ENCODE assay signal across 25 cellular contexts in genomic region chr18:23205980-23206379, GRCh38.
DNase-seq lines count a peak whose midpoint lies in the region; ATAC-seq, FAIRE-seq and TF ChIP-seq lines count a peak whose summit lies in the region.
"Had no signal": no experiment of that assay in that cellular context is flagged by ENCODE, and none has a peak within 500 bp of the region (broad histone marks: within the 10 kb centered on the region; RNA-seq: fewer than 3 reads in every experiment).

No MANE protein-coding gene starts in this region.

- POLR2A ChIA-PET in HepG2 (lab: Yijun Ruan, JAX): no interaction called here

- TF ChIP-seq POLR2A in HepG2 (IDR thresholded peaks at IDR 0.05; ENCODE audit: insufficient read depth in 1 of 2, low read depth in 2 of 2, low read length in 2 of 2) (no peak), right lobe of liver (IDR thresholded peaks at IDR 0.05) (no peak)

- H3K4me2 ChIP-seq in HepG2 (ENCODE audit: low read depth, low read length) (no peak overlapping the region), mesenchymal stem cell (ENCODE audit: low read length, poor library complexity, severe bottlenecking) (no peak overlapping the region)
- H3K4me2 ChIP-seq: KMS-11, PC-9 had no signal

- no peaks in the 10 kb centered on the region for H3K9me3 ChIP-seq in HepG2 (ENCODE audit: low read length)
- no peaks in the 10 kb centered on the region for H3K9me3 ChIP-seq in right lobe of liver
- H3K9me3 ChIP-seq in mesenchymal stem cell (ENCODE audit: control insufficient read depth, low read length): peaks cover 13% of the 10 kb centered on the region
- H3K9me3 ChIP-seq: SJCRH30 had no signal

- no peak for DNase-seq in HepG2 (ENCODE audit: low spot score)
- no peak for DNase-seq in right lobe of liver
- no peak for DNase-seq in mesenchymal stem cell
- DNase-seq in SKM-1 treated with dmso at 0.1 percent for 144 hours (lab: John Stamatoyannopoulos, UW; ENCODE audit: unreplicated experiment): no peak
- DNase-seq in activated CD4-positive, alpha-beta T cell treated with anti-CD3 and anti-CD28 coated beads, Interleukin-2, amount 50 U/mL, for 4 hours: no peak
- DNase-seq: CD4-positive, alpha-beta memory T cell; COR-L47; DMS53; H7; MM.1S; NCI-H1048; NCI-H1417; NCI-H1694; NCI-H2029 treated with DMSO at 0.1 percent for 48 hours; NCI-H526 treated with DMSO at 0.1 percent for 48 hours; PC-9; SJCRH30 had no signal

- H3K36me3 ChIP-seq in HepG2 (replicated peaks in 1 of 2; ENCODE audit: control insufficient read depth in 1 of 2, insufficient read depth in 2 of 2, low read length in 2 of 2) (peaks cover 15 to 50% of the 10 kb centered on the region in 2 experiments), right lobe of liver (no peaks in the 10 kb centered on the region), mesenchymal stem cell (ENCODE audit: control insufficient read depth in 1 of 2, insufficient read depth in 2 of 2, low read depth in 1 of 2, low read length in 2 of 2) (peaks cover 27 to 66% of the 10 kb centered on the region in 2 experiments)
- H3K36me3 ChIP-seq: SJCRH30 had no signal

- FAIRE-seq in HepG2 (lab: Jason Lieb, UNC): no peak
- FAIRE-seq: A204.1, GM18507, HTR-8/SVneo had no signal

- H4K20me1 ChIP-seq in HepG2 (ENCODE audit: insufficient read depth, low read length): no peaks in the 10 kb centered on the region
- H4K20me1 ChIP-seq: BLaER1 treated with 17β-estradiol and CSF1 and Interleukin-3, amounts not matched to agents 10 nM and 100 nM had no signal

- no TSS peak for BruUV-seq in HepG2 (replicated peaks; lab: Mats Ljungman, UMichigan)

- H2AK5ac ChIP-seq in mesenchymal stem cell (ENCODE audit: low read length, severe bottlenecking): no peak overlapping the region

- H2BK12ac ChIP-seq in mesenchymal stem cell (ENCODE audit: low read length in 2 of 2): no peak overlapping the region

- ATAC-seq in HepG2: no peak
- ATAC-seq in right lobe of liver: no peak
- no peak for ATAC-seq in HG03108 (IDR thresholded peaks at IDR 0.05; ENCODE audit: unreplicated experiment)
- ATAC-seq: Right ventricle myocardium inferior had no signal

- H4K8ac ChIP-seq in mesenchymal stem cell (ENCODE audit: low read length): no peak overlapping the region

- no peak overlapping the region for H4K91ac ChIP-seq in mesenchymal stem cell (ENCODE audit: low read length)

- no peak overlapping the region for H3K4ac ChIP-seq in mesenchymal stem cell (ENCODE audit: low read depth in 1 of 2, low read length in 2 of 2)

- H2BK5ac ChIP-seq in mesenchymal stem cell (ENCODE audit: low read depth, low read length, poor library complexity, severe bottlenecking): no peak overlapping the region

- no peak overlapping the region for H3K23ac ChIP-seq in mesenchymal stem cell (ENCODE audit: low read length in 2 of 2)

- H3K4me1 ChIP-seq in HepG2 (ENCODE audit: insufficient read depth, low read length) (0 out of 2 replicates have a peak, but pooled peaks cover 5% of the 10 kb centered on the region), right lobe of liver (no peaks in the 10 kb centered on the region), mesenchymal stem cell (ENCODE audit: control insufficient read depth, insufficient read depth, low read depth, low read length) (peaks cover 5% of the 10 kb centered on the region)
- H3K4me1 ChIP-seq: SJCRH30 had no signal

- no peak for TF ChIP-seq RAD21 in HepG2 (CRISPR knock-in tag; IDR thresholded peaks at IDR 0.05)

- peak overlapping the region; percentile 70 for H2BK15ac ChIP-seq in mesenchymal stem cell (ENCODE audit: low read depth, poor library complexity, severe bottlenecking)

- H3K18ac ChIP-seq in mesenchymal stem cell (ENCODE audit: low read depth in 1 of 2, low read length in 2 of 2): no peak overlapping the region

- H3K14ac ChIP-seq in mesenchymal stem cell (ENCODE audit: low read length in 2 of 2): no peak overlapping the region

- no peak for TF ChIP-seq EP300 in HepG2 (IDR thresholded peaks at IDR 0.05; ENCODE audit: low read depth in 2 of 2, low read length in 2 of 2)
- TF ChIP-seq EP300 in HepG2 (CRISPR knock-in tag; IDR thresholded peaks at IDR 0.05; ENCODE audit: borderline replicate concordance): no peak

- no peak overlapping the region for H3K9ac ChIP-seq in HepG2 (ENCODE audit: insufficient read depth, low read depth, low read length)
- no peak overlapping the region for H3K9ac ChIP-seq in mesenchymal stem cell (ENCODE audit: low read length)
- H3K9ac ChIP-seq: BLaER1 treated with 17β-estradiol and CSF1 and Interleukin-3, amounts not matched to agents 10 nM and 100 nM; KMS-11 had no signal

- H3K79me1 ChIP-seq in mesenchymal stem cell (replicated peaks; ENCODE audit: low read length, poor library complexity, severe bottlenecking): peaks cover 2% of the 10 kb centered on the region

- no peak overlapping the region for H2AFZ ChIP-seq in HepG2 (ENCODE audit: low read length)
- no peak overlapping the region for H2AFZ ChIP-seq in mesenchymal stem cell (ENCODE audit: low read depth, low read length)
- H2AFZ ChIP-seq: PC-9 had no signal

- CTCF ChIA-PET in HepG2 (lab: Yijun Ruan, JAX; ENCODE audit: low intra/inter-chr PET ratio, low total read pairs): no interaction called here

- no peak overlapping the region for H3K4me3 ChIP-seq in HepG2 (replicated peaks in 1 of 3; ENCODE audit: insufficient read depth in 1 of 3, low read depth in 2 of 3, low read length in 3 of 3)
- H3K4me3 ChIP-seq in right lobe of liver: no peak overlapping the region
- no peak overlapping the region for H3K4me3 ChIP-seq in mesenchymal stem cell (ENCODE audit: insufficient read depth in 1 of 2, low read depth in 1 of 2, low read length in 2 of 2)
- H3K4me3 ChIP-seq: PC-9, SJCRH30 had no signal

- in situ Hi-C loops in HepG2 (cut with HindIII; ENCODE audit: extremely low pct_ligation_motif_present, low pct_unique_long_range_greater_than_20kb): no loop called here

- H2BK120ac ChIP-seq in mesenchymal stem cell (ENCODE audit: low read depth, low read length): no peak overlapping the region

- over 99% methylated on average over 9 of the region's 9 CpGs for WGBS in HepG2 (ENCODE audit: low lambda C conversion rate)
- 100% methylated on average over 7 of the region's 9 CpGs for WGBS in right lobe of liver (ENCODE audit: insufficient coverage, low coverage, low lambda C conversion rate, missing lambda C conversion rate)
- 96% methylated on average over 9 of the region's 9 CpGs for WGBS in mesenchymal stem cell

- intact Hi-C loops in HepG2 (cut with micrococcal nuclease; ENCODE audit: unreplicated experiment): loop anchor here (2.0 kb wide), 1 partner anchor 75 kb away; no protein-coding TSS in a partner anchor
- intact Hi-C loops in right lobe of liver (cut with DNase I): no loop called here

- H3K27ac ChIP-seq in HepG2 (ENCODE audit: extremely low read length, insufficient read depth, low read length): no peak overlapping the region
- H3K27ac ChIP-seq in right lobe of liver: no peak overlapping the region
- H3K27ac ChIP-seq in angular gyrus (ENCODE audit: low read depth, low read length): peak overlapping the region; percentile 60
- no peak overlapping the region for H3K27ac ChIP-seq in mesenchymal stem cell (ENCODE audit: low read length, poor library complexity, severe bottlenecking)
- H3K27ac ChIP-seq: BLaER1 treated with 17β-estradiol and CSF1 and Interleukin-3, amounts not matched to agents 10 nM and 100 nM; KMS-11; PC-9; SJCRH30 had no signal

- no peaks in the 10 kb centered on the region for H3K79me2 ChIP-seq in HepG2 (ENCODE audit: insufficient read depth, low read length)

- TF ChIP-seq CTCF in HepG2 (CRISPR knock-in tag; IDR thresholded peaks at IDR 0.05) (no peak), right lobe of liver (IDR thresholded peaks at IDR 0.05) (no peak)

- H3K27me3 ChIP-seq in HepG2 (ENCODE audit: control insufficient read depth in 1 of 2, insufficient read depth in 2 of 2, low read length in 2 of 2): no peaks in the 10 kb centered on the region
- H3K27me3 ChIP-seq in right lobe of liver: no peaks in the 10 kb centered on the region
- H3K27me3 ChIP-seq in mesenchymal stem cell (ENCODE audit: control insufficient read depth in 1 of 2, insufficient read depth in 1 of 2, low read length in 2 of 2): no peaks in the 10 kb centered on the region
- H3K27me3 ChIP-seq: BLaER1 treated with 17β-estradiol and CSF1 and Interleukin-3, amounts not matched to agents 10 nM and 100 nM; SJCRH30 had no signal

TF ChIP-seq in HepG2, 621 proteins besides CTCF, POLR2A, EP300 and RAD21:
- TF ChIP-seq ZNF337 (CRISPR knock-in tag; IDR thresholded peaks at IDR 0.05; ENCODE audit: borderline replicate concordance, low read depth) (no peak), ZNF234 (CRISPR knock-in tag; conservative IDR thresholded peaks at IDR 0.05) (no peak), ZNF263 (CRISPR knock-in tag; IDR thresholded peaks at IDR 0.05) (peak; percentile 48; the same call in 1 of the 2 replicates), ZNF883 (CRISPR knock-in tag; IDR thresholded peaks at IDR 0.05; ENCODE audit: not compliant biosample characterization) (no peak), ZNF558 (CRISPR knock-in tag; IDR thresholded peaks at IDR 0.05; ENCODE audit: borderline replicate concordance) (no peak)
